In the genomic region with DNA sequence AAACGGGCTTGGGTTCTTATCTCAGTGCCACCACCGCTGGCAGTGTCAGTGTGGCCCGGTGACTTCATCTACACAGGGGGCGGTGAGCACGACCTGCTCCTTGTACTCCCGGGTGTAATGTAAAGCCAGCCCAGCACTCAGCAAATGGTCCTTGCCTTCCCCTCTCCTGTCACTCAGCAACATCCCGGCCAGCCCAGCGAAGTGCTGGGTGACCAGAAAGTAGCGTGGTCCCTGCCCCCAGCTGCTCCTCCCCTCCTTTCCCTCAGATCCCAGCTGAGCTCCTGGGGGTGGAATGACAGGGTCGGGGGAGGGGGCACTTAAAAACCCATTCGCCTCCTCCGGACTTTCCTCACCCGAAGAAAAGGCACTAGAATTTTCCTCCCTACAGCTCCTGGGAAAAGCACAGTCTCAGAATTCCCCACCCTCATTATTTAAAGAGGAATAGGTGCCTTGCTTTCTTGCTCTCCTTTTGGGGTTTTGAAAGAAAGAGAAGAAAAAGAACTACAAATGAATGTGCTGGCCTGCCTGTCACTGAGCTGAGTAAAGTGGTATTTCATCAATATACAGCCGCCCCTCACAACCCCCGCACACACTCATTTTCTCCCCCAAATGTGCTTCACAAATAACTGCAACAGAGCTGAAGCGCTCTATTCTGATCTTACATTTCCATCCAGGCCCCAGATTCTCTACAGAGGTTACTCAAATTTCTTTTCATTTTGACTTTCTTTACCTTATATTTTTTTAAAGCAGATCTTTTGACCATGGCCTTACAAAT, we compare ENCODE assay signal across 2 cellular contexts.
TF ChIP-seq lines count a peak whose summit lies in the region.

No MANE protein-coding gene starts in this region.

TF ChIP-seq in HepG2, 621 proteins besides CTCF, POLR2A, EP300 and RAD21:
- TF ChIP-seq, protein P1, sequence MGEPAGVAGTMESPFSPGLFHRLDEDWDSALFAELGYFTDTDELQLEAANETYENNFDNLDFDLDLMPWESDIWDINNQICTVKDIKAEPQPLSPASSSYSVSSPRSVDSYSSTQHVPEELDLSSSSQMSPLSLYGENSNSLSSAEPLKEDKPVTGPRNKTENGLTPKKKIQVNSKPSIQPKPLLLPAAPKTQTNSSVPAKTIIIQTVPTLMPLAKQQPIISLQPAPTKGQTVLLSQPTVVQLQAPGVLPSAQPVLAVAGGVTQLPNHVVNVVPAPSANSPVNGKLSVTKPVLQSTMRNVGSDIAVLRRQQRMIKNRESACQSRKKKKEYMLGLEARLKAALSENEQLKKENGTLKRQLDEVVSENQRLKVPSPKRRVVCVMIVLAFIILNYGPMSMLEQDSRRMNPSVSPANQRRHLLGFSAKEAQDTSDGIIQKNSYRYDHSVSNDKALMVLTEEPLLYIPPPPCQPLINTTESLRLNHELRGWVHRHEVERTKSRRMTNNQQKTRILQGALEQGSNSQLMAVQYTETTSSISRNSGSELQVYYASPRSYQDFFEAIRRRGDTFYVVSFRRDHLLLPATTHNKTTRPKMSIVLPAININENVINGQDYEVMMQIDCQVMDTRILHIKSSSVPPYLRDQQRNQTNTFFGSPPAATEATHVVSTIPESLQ (CRISPR knock-in tag; conservative IDR thresholded peaks at IDR 0.05), result no peak
- TF ChIP-seq HNRNPL (IDR thresholded peaks at IDR 0.05; ENCODE audit: low read depth, low read length) (0 out of 2 replicates have a peak, but pooled peaks have one; percentile 33), ATF2 (CRISPR knock-in tag; IDR thresholded peaks at IDR 0.05) (no peak)
- TF ChIP-seq, protein P2, sequence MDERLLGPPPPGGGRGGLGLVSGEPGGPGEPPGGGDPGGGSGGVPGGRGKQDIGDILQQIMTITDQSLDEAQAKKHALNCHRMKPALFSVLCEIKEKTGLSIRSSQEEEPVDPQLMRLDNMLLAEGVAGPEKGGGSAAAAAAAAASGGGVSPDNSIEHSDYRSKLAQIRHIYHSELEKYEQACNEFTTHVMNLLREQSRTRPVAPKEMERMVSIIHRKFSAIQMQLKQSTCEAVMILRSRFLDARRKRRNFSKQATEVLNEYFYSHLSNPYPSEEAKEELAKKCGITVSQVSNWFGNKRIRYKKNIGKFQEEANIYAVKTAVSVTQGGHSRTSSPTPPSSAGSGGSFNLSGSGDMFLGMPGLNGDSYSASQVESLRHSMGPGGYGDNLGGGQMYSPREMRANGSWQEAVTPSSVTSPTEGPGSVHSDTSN (CRISPR knock-in tag; IDR thresholded peaks at IDR 0.05), result 0 out of 2 replicates have a peak, but pooled peaks have one; percentile 43

TF ChIP-seq in H1, 55 proteins besides CTCF, POLR2A, EP300 and RAD21:
- TF ChIP-seq YY1 (IDR thresholded peaks at IDR 0.05; ENCODE audit: low read depth, low read length), result no peak
- TF ChIP-seq BACH1 (IDR thresholded peaks at IDR 0.05; ENCODE audit: low read length), result no peak
- no peak for TF ChIP-seq KDM5A (IDR thresholded peaks at IDR 0.05; ENCODE audit: low read length)
- TF ChIP-seq SAP30 (IDR thresholded peaks at IDR 0.05; ENCODE audit: insufficient read depth, insufficient replicate concordance, low read length), result no peak
- no peak for TF ChIP-seq NANOG (IDR thresholded peaks at IDR 0.05; ENCODE audit: insufficient read depth, low read depth, low read length, poor library complexity, severe bottlenecking)
- no peak for TF ChIP-seq TAF1 (IDR thresholded peaks at IDR 0.05; ENCODE audit: low read depth, low read length)
- TF ChIP-seq FOSL1 (IDR thresholded peaks at IDR 0.05; ENCODE audit: insufficient read depth, low read depth, low read length), result no peak
- TF ChIP-seq HDAC6 (IDR thresholded peaks at IDR 0.05; ENCODE audit: low read depth, low read length), result no peak
- no peak for TF ChIP-seq SP2 (IDR thresholded peaks at IDR 0.05; ENCODE audit: low read length)
- no peak for TF ChIP-seq CHD2 (IDR thresholded peaks at IDR 0.05; ENCODE audit: low read length)
- no peak for TF ChIP-seq SRF (IDR thresholded peaks at IDR 0.05; ENCODE audit: low read depth, low read length)
- TF ChIP-seq RBBP5 (IDR thresholded peaks at IDR 0.05; ENCODE audit: borderline replicate concordance, low read depth, low read length), result no peak
TF ChIP-seq in H1: peak in this region for 0.
